9 cellular contexts compared by ENCODE assay signal in the genomic region with DNA sequence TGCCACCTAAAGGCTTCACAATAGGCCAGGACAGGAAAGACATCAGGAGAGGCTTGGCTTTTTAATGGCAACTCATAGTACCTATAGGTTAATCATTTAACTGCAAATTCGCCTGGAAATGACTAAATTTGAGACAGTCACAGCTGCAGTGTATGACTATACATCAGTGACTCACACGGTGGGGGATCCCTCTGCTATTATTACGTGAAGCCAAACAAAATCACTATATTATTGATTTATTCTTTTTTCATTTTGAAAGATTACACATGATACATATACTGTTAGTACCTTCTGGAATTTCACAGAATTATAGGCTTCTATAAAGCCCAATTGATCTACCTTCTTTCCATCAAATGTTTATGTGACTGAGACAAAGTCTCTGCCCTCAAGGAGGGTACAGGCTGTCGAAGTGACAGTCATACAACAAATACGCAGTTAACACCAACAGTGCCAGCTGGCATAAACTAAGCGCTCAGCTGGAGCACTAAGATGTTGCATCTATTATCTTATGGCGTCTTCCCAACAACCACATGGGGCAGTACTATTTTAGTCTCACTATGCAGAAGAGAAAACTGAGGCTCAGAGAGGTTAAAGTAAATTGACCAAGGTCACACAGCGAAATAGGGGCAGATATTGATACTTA.
DNase-seq lines count a peak whose midpoint lies in the region; ATAC-seq lines count a peak whose summit lies in the region.
"Had no signal": no experiment of that assay in that cellular context is flagged by ENCODE, and none has a peak within 500 bp of the region (broad histone marks: within the 10 kb centered on the region; RNA-seq: fewer than 3 reads in every experiment).

No MANE protein-coding gene starts in this region.

- peak; percentile 37 for DNase-seq in stimulated activated naive CD4-positive, alpha-beta T cell treated with Interleukin-2 at 50 U/mL for 16 hours (lab: John Stamatoyannopoulos, UW)
- DNase-seq in stimulated activated naive CD4-positive, alpha-beta T cell (lab: John Stamatoyannopoulos, UW) = no peak
- peak; percentile 55 for DNase-seq in activated naive CD8-positive, alpha-beta T cell treated with anti-CD3 and anti-CD28 coated beads for 36 hours
- peak in 2 of 3 experiments; percentile 29 to 53 for DNase-seq in stimulated activated CD4-positive, alpha-beta T cell treated with anti-CD3 and anti-CD28 coated beads, TNF-alpha, amount 100 ng/mL, for 24 hours (ENCODE audit: low read depth in 3 of 3)
- DNase-seq in DMS114 treated with DMSO at 0.1 percent for 48 hours (lab: John Stamatoyannopoulos, UW; ENCODE audit: unreplicated experiment) (no peak), A172 (ENCODE audit: low spot score) (no peak), NCI-H1092 (lab: John Stamatoyannopoulos, UW) (no peak)

- ATAC-seq in HG03139 (IDR thresholded peaks at IDR 0.05; ENCODE audit: unreplicated experiment) = peak; percentile 84

- H3K27me3 Mint-ChIP-seq in activated naive CD8-positive, alpha-beta T cell treated with anti-CD3 and anti-CD28 coated beads for 36 hours = no peaks in the 10 kb centered on the region

- peak overlapping the region; percentile 33 for H3K4me3 Mint-ChIP-seq in activated naive CD8-positive, alpha-beta T cell treated with anti-CD3 and anti-CD28 coated beads for 36 hours
- H3K4me3 Mint-ChIP-seq: memory B cell had no signal

- peaks cover 49% of the 10 kb centered on the region for H3K4me1 Mint-ChIP-seq in activated naive CD8-positive, alpha-beta T cell treated with anti-CD3 and anti-CD28 coated beads for 36 hours
- H3K4me1 Mint-ChIP-seq: memory B cell had no signal

- H3K36me3 Mint-ChIP-seq in activated naive CD8-positive, alpha-beta T cell treated with anti-CD3 and anti-CD28 coated beads for 36 hours = peaks cover 11% of the 10 kb centered on the region
- H3K36me3 Mint-ChIP-seq: memory B cell had no signal

- peak overlapping the region; percentile 91 for H3K27ac Mint-ChIP-seq in activated naive CD8-positive, alpha-beta T cell treated with anti-CD3 and anti-CD28 coated beads for 36 hours
- H3K27ac Mint-ChIP-seq: memory B cell had no signal

- peaks cover 1% of the 10 kb centered on the region for H3K9me3 Mint-ChIP-seq in activated naive CD8-positive, alpha-beta T cell treated with anti-CD3 and anti-CD28 coated beads for 36 hours
- H3K9me3 Mint-ChIP-seq: memory B cell had no signal

Comparison
In these comparisons a context has a peak if more than half of its experiments do, and no peak if none do; other contexts are left out.
1. DNase-seq: peak in stimulated activated naive CD4-positive, alpha-beta T cell treated with Interleukin-2 at 50 U/mL for 16 hours (single experiment), activated naive CD8-positive, alpha-beta T cell treated with anti-CD3 and anti-CD28 coated beads for 36 hours (single experiment) and stimulated activated CD4-positive, alpha-beta T cell treated with anti-CD3 and anti-CD28 coated beads, TNF-alpha, amount 100 ng/mL, for 24 hours (2 of 3); none in stimulated activated naive CD4-positive, alpha-beta T cell (0 of 6), DMS114 treated with DMSO at 0.1 percent for 48 hours (single experiment), A172 (single experiment) and NCI-H1092 (single experiment).